ENCODE assay signal across 1 cellular context in the genomic region with DNA sequence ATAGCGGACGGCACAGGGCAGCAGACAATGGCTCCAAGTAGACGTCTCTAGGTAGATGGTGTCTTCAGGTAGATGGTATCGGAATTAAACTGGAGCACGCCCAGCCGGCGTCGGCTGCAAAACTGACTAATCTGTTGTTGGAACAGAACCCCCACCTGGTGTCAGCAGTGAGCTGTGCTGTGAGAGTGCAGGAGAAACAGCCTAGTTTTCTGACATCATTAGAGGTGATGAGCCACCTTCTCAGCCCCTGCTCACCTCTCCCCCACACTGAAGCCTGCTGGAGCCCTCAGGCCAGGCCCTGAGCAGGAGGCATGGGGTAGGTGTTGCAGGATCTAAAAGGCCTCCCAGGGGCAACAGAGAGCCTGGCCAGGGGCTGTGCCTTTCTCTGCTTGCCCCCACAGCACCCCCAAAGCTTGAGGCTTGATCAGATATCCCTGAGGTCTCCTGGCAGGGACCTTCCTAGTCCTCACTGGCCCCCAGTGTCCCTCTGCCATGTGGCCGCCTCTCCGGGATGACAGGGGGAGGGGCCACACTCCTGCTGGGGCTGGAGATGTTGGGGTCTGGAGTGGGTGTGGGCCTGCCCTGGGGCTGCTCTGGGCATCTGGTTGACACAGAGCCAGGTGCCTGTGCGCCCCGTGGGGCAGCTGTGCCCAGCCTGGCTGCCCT.
TF ChIP-seq lines count a peak whose summit lies in the region.

No MANE protein-coding gene starts in this region.

TF ChIP-seq in HepG2, 621 proteins besides CTCF, POLR2A, EP300 and RAD21 (continued from another document and continues in another):
- TF ChIP-seq, protein P1, sequence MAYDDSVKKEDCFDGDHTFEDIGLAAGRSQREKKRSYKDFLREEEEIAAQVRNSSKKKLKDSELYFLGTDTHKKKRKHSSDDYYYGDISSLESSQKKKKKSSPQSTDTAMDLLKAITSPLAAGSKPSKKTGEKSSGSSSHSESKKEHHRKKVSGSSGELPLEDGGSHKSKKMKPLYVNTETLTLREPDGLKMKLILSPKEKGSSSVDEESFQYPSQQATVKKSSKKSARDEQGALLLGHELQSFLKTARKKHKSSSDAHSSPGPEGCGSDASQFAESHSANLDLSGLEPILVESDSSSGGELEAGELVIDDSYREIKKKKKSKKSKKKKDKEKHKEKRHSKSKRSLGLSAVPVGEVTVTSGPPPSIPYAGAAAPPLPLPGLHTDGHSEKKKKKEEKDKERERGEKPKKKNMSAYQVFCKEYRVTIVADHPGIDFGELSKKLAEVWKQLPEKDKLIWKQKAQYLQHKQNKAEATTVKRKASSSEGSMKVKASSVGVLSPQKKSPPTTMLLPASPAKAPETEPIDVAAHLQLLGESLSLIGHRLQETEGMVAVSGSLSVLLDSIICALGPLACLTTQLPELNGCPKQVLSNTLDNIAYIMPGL (CRISPR knock-in tag; IDR thresholded peaks at IDR 0.05; ENCODE audit: borderline replicate concordance in 1 of 2, low read depth in 1 of 2), result peak in 1 of 2 experiments; percentile 72; a peak in 2 of 4 replicates
- TF ChIP-seq HDAC1 (CRISPR knock-in tag; IDR thresholded peaks at IDR 0.05) (0 out of 2 replicates have a peak, but pooled peaks have one; percentile 53), SOX6 (IDR thresholded peaks at IDR 0.05) (no peak), SOX6 (CRISPR knock-in tag; IDR thresholded peaks at IDR 0.05) (0 out of 2 replicates have a peak, but pooled peaks have one; percentile 14), SATB2 (CRISPR knock-in tag; IDR thresholded peaks at IDR 0.05) (no peak), KLF11 (CRISPR knock-in tag; IDR thresholded peaks at IDR 0.05) (0 out of 2 replicates have a peak, but pooled peaks have one; percentile 59), ZKSCAN8 (CRISPR knock-in tag; IDR thresholded peaks at IDR 0.05; ENCODE audit: borderline replicate concordance) (peak; percentile 56; the same call in 1 of the 2 replicates), STAG1 (CRISPR knock-in tag; IDR thresholded peaks at IDR 0.05) (peak; percentile 96), MAFF (IDR thresholded peaks at IDR 0.05; ENCODE audit: low read depth, low read length) (no peak), CHCHD3 (CRISPR knock-in tag; IDR thresholded peaks at IDR 0.05) (0 out of 2 replicates have a peak, but pooled peaks have one; percentile 60), PLRG1 (conservative IDR thresholded peaks at IDR 0.05) (no peak), TARDBP (CRISPR knock-in tag; IDR thresholded peaks at IDR 0.05) (peak; percentile 43; the same call in 1 of the 2 replicates), POLR2AphosphoS2 (IDR thresholded peaks at IDR 0.05; ENCODE audit: low read depth, low read length) (no peak), ADNP (CRISPR knock-in tag; IDR thresholded peaks at IDR 0.05) (no peak), TOPORS (CRISPR knock-in tag; IDR thresholded peaks at IDR 0.05) (peak; percentile 54; the same call in 1 of the 2 replicates), ZBTB1 (CRISPR knock-in tag; IDR thresholded peaks at IDR 0.05; ENCODE audit: borderline replicate concordance) (no peak), ERF (CRISPR knock-in tag; IDR thresholded peaks at IDR 0.05) (peak; percentile 66; the same call in 1 of the 2 replicates), CEBPG (CRISPR knock-in tag; IDR thresholded peaks at IDR 0.05) (0 out of 2 replicates have a peak, but pooled peaks have one; percentile 4), MLLT10 (CRISPR knock-in tag; IDR thresholded peaks at IDR 0.05) (no peak), SMYD3 (CRISPR knock-in tag; IDR thresholded peaks at IDR 0.05) (peak; percentile 72; the same call in 1 of the 2 replicates), ZNF670 (CRISPR knock-in tag; IDR thresholded peaks at IDR 0.05; ENCODE audit: borderline replicate concordance) (no peak)
- TF ChIP-seq, protein P2, sequence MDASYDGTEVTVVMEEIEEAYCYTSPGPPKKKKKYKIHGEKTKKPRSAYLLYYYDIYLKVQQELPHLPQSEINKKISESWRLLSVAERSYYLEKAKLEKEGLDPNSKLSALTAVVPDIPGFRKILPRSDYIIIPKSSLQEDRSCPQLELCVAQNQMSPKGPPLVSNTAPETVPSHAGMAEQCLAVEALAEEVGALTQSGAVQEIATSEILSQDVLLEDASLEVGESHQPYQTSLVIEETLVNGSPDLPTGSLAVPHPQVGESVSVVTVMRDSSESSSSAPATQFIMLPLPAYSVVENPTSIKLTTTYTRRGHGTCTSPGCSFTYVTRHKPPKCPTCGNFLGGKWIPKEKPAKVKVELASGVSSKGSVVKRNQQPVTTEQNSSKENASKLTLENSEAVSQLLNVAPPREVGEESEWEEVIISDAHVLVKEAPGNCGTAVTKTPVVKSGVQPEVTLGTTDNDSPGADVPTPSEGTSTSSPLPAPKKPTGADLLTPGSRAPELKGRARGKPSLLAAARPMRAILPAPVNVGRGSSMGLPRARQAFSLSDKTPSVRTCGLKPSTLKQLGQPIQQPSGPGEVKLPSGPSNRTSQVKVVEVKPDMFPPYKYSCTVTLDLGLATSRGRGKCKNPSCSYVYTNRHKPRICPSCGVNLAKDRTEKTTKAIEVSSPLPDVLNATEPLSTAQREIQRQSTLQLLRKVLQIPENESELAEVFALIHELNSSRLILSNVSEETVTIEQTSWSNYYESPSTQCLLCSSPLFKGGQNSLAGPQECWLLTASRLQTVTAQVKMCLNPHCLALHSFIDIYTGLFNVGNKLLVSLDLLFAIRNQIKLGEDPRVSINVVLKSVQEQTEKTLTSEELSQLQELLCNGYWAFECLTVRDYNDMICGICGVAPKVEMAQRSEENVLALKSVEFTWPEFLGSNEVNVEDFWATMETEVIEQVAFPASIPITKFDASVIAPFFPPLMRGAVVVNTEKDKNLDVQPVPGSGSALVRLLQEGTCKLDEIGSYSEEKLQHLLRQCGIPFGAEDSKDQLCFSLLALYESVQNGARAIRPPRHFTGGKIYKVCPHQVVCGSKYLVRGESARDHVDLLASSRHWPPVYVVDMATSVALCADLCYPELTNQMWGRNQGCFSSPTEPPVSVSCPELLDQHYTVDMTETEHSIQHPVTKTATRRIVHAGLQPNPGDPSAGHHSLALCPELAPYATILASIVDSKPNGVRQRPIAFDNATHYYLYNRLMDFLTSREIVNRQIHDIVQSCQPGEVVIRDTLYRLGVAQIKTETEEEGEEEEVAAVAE (CRISPR knock-in tag; IDR thresholded peaks at IDR 0.05; ENCODE audit: borderline replicate concordance), result peak; percentile 52; the same call in 1 of the 2 replicates
- TF ChIP-seq, protein P3, sequence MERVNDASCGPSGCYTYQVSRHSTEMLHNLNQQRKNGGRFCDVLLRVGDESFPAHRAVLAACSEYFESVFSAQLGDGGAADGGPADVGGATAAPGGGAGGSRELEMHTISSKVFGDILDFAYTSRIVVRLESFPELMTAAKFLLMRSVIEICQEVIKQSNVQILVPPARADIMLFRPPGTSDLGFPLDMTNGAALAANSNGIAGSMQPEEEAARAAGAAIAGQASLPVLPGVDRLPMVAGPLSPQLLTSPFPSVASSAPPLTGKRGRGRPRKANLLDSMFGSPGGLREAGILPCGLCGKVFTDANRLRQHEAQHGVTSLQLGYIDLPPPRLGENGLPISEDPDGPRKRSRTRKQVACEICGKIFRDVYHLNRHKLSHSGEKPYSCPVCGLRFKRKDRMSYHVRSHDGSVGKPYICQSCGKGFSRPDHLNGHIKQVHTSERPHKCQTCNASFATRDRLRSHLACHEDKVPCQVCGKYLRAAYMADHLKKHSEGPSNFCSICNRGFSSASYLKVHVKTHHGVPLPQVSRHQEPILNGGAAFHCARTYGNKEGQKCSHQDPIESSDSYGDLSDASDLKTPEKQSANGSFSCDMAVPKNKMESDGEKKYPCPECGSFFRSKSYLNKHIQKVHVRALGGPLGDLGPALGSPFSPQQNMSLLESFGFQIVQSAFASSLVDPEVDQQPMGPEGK (CRISPR knock-in tag; IDR thresholded peaks at IDR 0.05), result peak; percentile 43; the same call in 1 of the 2 replicates
- TF ChIP-seq, protein P4, sequence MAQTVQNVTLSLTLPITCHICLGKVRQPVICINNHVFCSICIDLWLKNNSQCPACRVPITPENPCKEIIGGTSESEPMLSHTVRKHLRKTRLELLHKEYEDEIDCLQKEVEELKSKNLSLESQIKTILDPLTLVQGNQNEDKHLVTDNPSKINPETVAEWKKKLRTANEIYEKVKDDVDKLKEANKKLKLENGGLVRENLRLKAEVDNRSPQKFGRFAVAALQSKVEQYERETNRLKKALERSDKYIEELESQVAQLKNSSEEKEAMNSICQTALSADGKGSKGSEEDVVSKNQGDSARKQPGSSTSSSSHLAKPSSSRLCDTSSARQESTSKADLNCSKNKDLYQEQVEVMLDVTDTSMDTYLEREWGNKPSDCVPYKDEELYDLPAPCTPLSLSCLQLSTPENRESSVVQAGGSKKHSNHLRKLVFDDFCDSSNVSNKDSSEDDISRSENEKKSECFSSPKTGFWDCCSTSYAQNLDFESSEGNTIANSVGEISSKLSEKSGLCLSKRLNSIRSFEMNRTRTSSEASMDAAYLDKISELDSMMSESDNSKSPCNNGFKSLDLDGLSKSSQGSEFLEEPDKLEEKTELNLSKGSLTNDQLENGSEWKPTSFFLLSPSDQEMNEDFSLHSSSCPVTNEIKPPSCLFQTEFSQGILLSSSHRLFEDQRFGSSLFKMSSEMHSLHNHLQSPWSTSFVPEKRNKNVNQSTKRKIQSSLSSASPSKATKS (CRISPR knock-in tag; IDR thresholded peaks at IDR 0.05), result no peak
- TF ChIP-seq, protein P5, sequence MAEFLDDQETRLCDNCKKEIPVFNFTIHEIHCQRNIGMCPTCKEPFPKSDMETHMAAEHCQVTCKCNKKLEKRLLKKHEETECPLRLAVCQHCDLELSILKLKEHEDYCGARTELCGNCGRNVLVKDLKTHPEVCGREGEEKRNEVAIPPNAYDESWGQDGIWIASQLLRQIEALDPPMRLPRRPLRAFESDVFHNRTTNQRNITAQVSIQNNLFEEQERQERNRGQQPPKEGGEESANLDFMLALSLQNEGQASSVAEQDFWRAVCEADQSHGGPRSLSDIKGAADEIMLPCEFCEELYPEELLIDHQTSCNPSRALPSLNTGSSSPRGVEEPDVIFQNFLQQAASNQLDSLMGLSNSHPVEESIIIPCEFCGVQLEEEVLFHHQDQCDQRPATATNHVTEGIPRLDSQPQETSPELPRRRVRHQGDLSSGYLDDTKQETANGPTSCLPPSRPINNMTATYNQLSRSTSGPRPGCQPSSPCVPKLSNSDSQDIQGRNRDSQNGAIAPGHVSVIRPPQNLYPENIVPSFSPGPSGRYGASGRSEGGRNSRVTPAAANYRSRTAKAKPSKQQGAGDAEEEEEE (CRISPR knock-in tag; IDR thresholded peaks at IDR 0.05; ENCODE audit: borderline replicate concordance), result 0 out of 2 replicates have a peak, but pooled peaks have one; percentile 84
- TF ChIP-seq, protein P6, sequence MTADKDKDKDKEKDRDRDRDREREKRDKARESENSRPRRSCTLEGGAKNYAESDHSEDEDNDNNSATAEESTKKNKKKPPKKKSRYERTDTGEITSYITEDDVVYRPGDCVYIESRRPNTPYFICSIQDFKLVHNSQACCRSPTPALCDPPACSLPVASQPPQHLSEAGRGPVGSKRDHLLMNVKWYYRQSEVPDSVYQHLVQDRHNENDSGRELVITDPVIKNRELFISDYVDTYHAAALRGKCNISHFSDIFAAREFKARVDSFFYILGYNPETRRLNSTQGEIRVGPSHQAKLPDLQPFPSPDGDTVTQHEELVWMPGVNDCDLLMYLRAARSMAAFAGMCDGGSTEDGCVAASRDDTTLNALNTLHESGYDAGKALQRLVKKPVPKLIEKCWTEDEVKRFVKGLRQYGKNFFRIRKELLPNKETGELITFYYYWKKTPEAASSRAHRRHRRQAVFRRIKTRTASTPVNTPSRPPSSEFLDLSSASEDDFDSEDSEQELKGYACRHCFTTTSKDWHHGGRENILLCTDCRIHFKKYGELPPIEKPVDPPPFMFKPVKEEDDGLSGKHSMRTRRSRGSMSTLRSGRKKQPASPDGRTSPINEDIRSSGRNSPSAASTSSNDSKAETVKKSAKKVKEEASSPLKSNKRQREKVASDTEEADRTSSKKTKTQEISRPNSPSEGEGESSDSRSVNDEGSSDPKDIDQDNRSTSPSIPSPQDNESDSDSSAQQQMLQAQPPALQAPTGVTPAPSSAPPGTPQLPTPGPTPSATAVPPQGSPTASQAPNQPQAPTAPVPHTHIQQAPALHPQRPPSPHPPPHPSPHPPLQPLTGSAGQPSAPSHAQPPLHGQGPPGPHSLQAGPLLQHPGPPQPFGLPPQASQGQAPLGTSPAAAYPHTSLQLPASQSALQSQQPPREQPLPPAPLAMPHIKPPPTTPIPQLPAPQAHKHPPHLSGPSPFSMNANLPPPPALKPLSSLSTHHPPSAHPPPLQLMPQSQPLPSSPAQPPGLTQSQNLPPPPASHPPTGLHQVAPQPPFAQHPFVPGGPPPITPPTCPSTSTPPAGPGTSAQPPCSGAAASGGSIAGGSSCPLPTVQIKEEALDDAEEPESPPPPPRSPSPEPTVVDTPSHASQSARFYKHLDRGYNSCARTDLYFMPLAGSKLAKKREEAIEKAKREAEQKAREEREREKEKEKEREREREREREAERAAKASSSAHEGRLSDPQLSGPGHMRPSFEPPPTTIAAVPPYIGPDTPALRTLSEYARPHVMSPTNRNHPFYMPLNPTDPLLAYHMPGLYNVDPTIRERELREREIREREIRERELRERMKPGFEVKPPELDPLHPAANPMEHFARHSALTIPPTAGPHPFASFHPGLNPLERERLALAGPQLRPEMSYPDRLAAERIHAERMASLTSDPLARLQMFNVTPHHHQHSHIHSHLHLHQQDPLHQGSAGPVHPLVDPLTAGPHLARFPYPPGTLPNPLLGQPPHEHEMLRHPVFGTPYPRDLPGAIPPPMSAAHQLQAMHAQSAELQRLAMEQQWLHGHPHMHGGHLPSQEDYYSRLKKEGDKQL (CRISPR knock-in tag; IDR thresholded peaks at IDR 0.05; ENCODE audit: low read depth), result 0 out of 2 replicates have a peak, but pooled peaks have one; percentile 26
- TF ChIP-seq, protein P7, sequence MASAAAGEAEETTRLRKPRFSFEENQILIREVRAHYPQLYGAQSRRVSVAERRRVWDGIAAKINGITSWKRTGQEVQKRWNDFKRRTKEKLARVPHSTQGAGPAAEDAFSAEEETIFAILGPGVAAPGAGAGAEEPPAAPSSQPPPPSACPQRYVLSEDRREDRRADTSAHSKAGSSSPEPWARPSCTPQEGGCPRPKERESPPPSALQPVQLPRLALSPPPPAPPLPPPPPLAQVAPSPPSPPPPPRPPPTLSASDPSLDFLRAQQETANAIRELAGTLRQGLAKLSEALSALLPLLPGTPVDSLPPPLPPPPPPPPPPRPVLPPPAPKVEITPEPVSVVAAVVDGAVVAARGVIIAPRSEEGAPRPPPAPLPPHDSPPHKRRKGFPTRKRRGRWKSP (CRISPR knock-in tag; IDR thresholded peaks at IDR 0.05), result no peak
- TF ChIP-seq, protein P8, sequence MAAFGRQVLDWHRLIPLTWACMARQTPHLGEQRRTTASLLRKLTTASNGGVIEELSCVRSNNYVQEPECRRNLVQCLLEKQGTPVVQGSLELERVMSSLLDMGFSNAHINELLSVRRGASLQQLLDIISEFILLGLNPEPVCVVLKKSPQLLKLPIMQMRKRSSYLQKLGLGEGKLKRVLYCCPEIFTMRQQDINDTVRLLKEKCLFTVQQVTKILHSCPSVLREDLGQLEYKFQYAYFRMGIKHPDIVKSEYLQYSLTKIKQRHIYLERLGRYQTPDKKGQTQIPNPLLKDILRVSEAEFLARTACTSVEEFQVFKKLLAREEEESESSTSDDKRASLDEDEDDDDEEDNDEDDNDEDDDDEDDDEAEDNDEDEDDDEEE (CRISPR knock-in tag; IDR thresholded peaks at IDR 0.05), result 0 out of 2 replicates have a peak, but pooled peaks have one; percentile 47
- TF ChIP-seq, protein P9, sequence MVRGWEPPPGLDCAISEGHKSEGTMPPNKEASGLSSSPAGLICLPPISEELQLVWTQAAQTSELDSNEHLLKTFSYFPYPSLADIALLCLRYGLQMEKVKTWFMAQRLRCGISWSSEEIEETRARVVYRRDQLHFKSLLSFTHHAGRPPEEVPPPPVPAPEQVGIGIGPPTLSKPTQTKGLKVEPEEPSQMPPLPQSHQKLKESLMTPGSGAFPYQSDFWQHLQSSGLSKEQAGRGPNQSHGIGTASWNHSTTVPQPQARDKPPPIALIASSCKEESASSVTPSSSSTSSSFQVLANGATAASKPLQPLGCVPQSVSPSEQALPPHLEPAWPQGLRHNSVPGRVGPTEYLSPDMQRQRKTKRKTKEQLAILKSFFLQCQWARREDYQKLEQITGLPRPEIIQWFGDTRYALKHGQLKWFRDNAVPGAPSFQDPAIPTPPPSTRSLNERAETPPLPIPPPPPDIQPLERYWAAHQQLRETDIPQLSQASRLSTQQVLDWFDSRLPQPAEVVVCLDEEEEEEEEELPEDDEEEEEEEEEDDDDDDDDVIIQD (CRISPR knock-in tag; IDR thresholded peaks at IDR 0.05; ENCODE audit: low read depth), result 0 out of 2 replicates have a peak, but pooled peaks have one; percentile 35
